In genomic region chr1:27139980-27140379, GRCh38 we compare ENCODE assay signal across 20 cellular contexts. TPM values are rescaled to one million over a fixed set of nuclear protein-coding genes. Genes with fewer than 3 reads are reported as not detected.
DNase-seq lines count a peak whose midpoint lies in the region; ATAC-seq and TF ChIP-seq lines count a peak whose summit lies in the region.
"Had no signal": no experiment of that assay in that cellular context is flagged by ENCODE, and none has a peak within 500 bp of the region (broad histone marks: within the 10 kb centered on the region; RNA-seq: fewer than 3 reads in every experiment).

No MANE protein-coding gene starts in this region.

- no peak overlapping the region for H3K4me3 Mint-ChIP-seq in MCF 10A (ENCODE audit: unreplicated experiment)
- peak overlapping the region in 1 of 3 donors; percentile 46 for H3K4me3 Mint-ChIP-seq in T-cell
- H3K4me3 Mint-ChIP-seq in naive thymus-derived CD4-positive, alpha-beta T cell, result peak overlapping the region in 3 of 10 donors; percentile 11 to 38 (median 12)

- H3K27me3 Mint-ChIP-seq in MCF 10A (ENCODE audit: insufficient read depth, unreplicated experiment), result no peaks in the 10 kb centered on the region
- H3K27me3 Mint-ChIP-seq in T-cell, result no peaks in the 10 kb centered on the region
- no peaks in the 10 kb centered on the region for H3K27me3 Mint-ChIP-seq in naive thymus-derived CD4-positive, alpha-beta T cell

- no peaks in the 10 kb centered on the region for H3K27me3 ChIP-seq in breast epithelium
- H3K27me3 ChIP-seq in naive thymus-derived CD4-positive, alpha-beta T cell (ENCODE audit: control insufficient read depth in 2 of 2, insufficient read depth in 2 of 2, low read length in 2 of 2), result no peaks in the 10 kb centered on the region
- H3K27me3 ChIP-seq: cardiac muscle cell, gastroesophageal sphincter, testis had no signal

- no peak for TF ChIP-seq POLR2A in breast epithelium (IDR thresholded peaks at IDR 0.05)

- peak overlapping the region in 1 of 2 donors; percentile 77 for H3K27ac ChIP-seq in breast epithelium
- H3K27ac ChIP-seq in naive thymus-derived CD4-positive, alpha-beta T cell (ENCODE audit: low read depth, low read length), result no peak overlapping the region
- H3K27ac ChIP-seq: cardiac muscle cell, gastroesophageal sphincter, PC-9, testis, WERI-Rb-1 had no signal

- intact Hi-C loops in MCF 10A (cut with micrococcal nuclease), result no loop called here
- intact Hi-C loops in breast epithelium (cut with DNase I; ENCODE audit: low total_unique reads), result no loop called here
- intact Hi-C loops in naive thymus-derived CD4-positive, alpha-beta T cell (cut with micrococcal nuclease), result no loop called here

- ATAC-seq in T-cell (replicated peaks in 1 of 4) (no peak), omental fat pad (ENCODE audit: low FRiP score) (no peak)
- no peak for ATAC-seq in naive thymus-derived CD4-positive, alpha-beta T cell
- ATAC-seq: gastroesophageal sphincter had no signal

- H3K9me3 Mint-ChIP-seq in MCF 10A (ENCODE audit: unreplicated experiment), result no peaks in the 10 kb centered on the region
- no peaks in the 10 kb centered on the region for H3K9me3 Mint-ChIP-seq in T-cell
- peaks cover 0 to 2% (median 0%) of the 10 kb centered on the region in 11 donors for H3K9me3 Mint-ChIP-seq in naive thymus-derived CD4-positive, alpha-beta T cell

- H3K36me3 ChIP-seq in breast epithelium, result no peaks in the 10 kb centered on the region
- no peaks in the 10 kb centered on the region for H3K36me3 ChIP-seq in naive thymus-derived CD4-positive, alpha-beta T cell (ENCODE audit: control insufficient read depth in 2 of 3, insufficient read depth in 3 of 3, low read length in 3 of 3)
- H3K36me3 ChIP-seq: cardiac muscle cell, gastroesophageal sphincter had no signal

- CTCF ChIA-PET in MCF 10A (lab: Yijun Ruan, JAX) (interaction anchor here (0.6 to 1.7 kb wide), 6 partner anchors 15 to 159 kb away, joined by 3 to 9 read pairs (median 4); partner anchors contain the start of gene SLC9A1), T-cell (lab: Charles Lee) (interaction anchor here in 1 of 2 donors (1.0 kb wide), 2 partner anchors 13 to 15 kb away, joined by 3 read pairs; partner anchors contain the start of gene SLC9A1)
- CTCF ChIA-PET in naive thymus-derived CD4-positive, alpha-beta T cell (lab: Charles Lee), result interaction anchor here (1.5 to 2.4 kb wide), 3 partner anchors 14 to 38 kb away, joined by 3 to 10 read pairs (median 8); partner anchors contain the start of gene SLC9A1

- POLR2A ChIA-PET in MCF 10A (lab: Yijun Ruan, JAX), result interaction anchor here (0.8 to 8.8 kb wide), 4 partner anchors 10 to 27 kb away, joined by 3 to 111 read pairs (median 26); partner anchors contain the start of gene SLC9A1
- POLR2A ChIA-PET in T-cell (lab: Charles Lee), result interaction anchor here in 1 of 2 donors (4.3 kb wide), 1 partner anchor 14 kb away, joined by 14 read pairs; the partner anchor contains the start of gene SLC9A1
- POLR2A ChIA-PET in naive thymus-derived CD4-positive, alpha-beta T cell (lab: Charles Lee), result interaction anchor here (1.9 to 14.4 kb wide), 3 partner anchors 10 to 28 kb away, joined by 9 to 202 read pairs (median 25); partner anchors contain the start of gene SLC9A1

- BruUV-seq in MCF 10A (replicated peaks; lab: Mats Ljungman, UMichigan), result no TSS peak

- H3K36me3 Mint-ChIP-seq in MCF 10A (ENCODE audit: insufficient read depth, unreplicated experiment) (peaks cover 7% of the 10 kb centered on the region), T-cell (peaks cover 9% of the 10 kb centered on the region)
- H3K36me3 Mint-ChIP-seq in naive thymus-derived CD4-positive, alpha-beta T cell, result peaks cover 0 to 10% (median 0%) of the 10 kb centered on the region in 5 donors

- DNase-seq in MCF 10A (ENCODE audit: unreplicated experiment) (no peak), breast epithelium (ENCODE audit: low spot score in 2 of 2) (no peak), T-cell (no peak), omental fat pad (ENCODE audit: low spot score) (no peak), NOMO-1 treated with DMSO at 0.1 percent for 48 hours (lab: John Stamatoyannopoulos, UW; ENCODE audit: unreplicated experiment) (no peak), 8988T (no peak), NCI-H82 treated with DMSO at 0.1 percent for 48 hours (lab: John Stamatoyannopoulos, UW; ENCODE audit: unreplicated experiment) (no peak)
- no peak for DNase-seq in naive thymus-derived CD4-positive, alpha-beta T cell
- DNase-seq: activated CD8-positive, alpha-beta memory T cell treated with anti-CD3 and anti-CD28 coated beads for 24 hours; EL; KBM-7; mesendoderm; NCI-H1930; NCI-H748 treated with DMSO at 0.1 percent for 48 hours; PC-9; T-helper 2 cell; testis; WERI-Rb-1 had no signal

- TF ChIP-seq CTCF in MCF 10A (IDR thresholded peaks at IDR 0.05; ENCODE audit: unreplicated experiment) (no peak), breast epithelium (IDR thresholded peaks at IDR 0.05) (no peak), omental fat pad (IDR thresholded peaks at IDR 0.05) (no peak)

- H3K4me1 ChIP-seq in breast epithelium, result peaks cover 14 to 68% of the 10 kb centered on the region in 2 donors
- H3K4me1 ChIP-seq in naive thymus-derived CD4-positive, alpha-beta T cell (ENCODE audit: control insufficient read depth in 2 of 2, insufficient read depth in 2 of 2, low read length in 2 of 2), result peaks cover 25 to 49% of the 10 kb centered on the region in 2 donors

- H3K27ac Mint-ChIP-seq in MCF 10A (ENCODE audit: low read depth, unreplicated experiment) (peak overlapping the region; percentile 35), T-cell (peak overlapping the region; percentile 15 to 87)
- peak overlapping the region in 8 of 9 donors; percentile 26 to 99 (median 74) for H3K27ac Mint-ChIP-seq in naive thymus-derived CD4-positive, alpha-beta T cell

- peaks cover 65% of the 10 kb centered on the region for H3K4me1 Mint-ChIP-seq in MCF 10A (ENCODE audit: insufficient read depth, unreplicated experiment)
- H3K4me1 Mint-ChIP-seq in T-cell, result peaks cover 76 to 86% (median 85%) of the 10 kb centered on the region in 3 donors
- peaks cover 59 to 90% (median 81%) of the 10 kb centered on the region in 7 donors for H3K4me1 Mint-ChIP-seq in naive thymus-derived CD4-positive, alpha-beta T cell

- H3K9me3 ChIP-seq in breast epithelium, result no peaks in the 10 kb centered on the region
- no peaks in the 10 kb centered on the region for H3K9me3 ChIP-seq in naive thymus-derived CD4-positive, alpha-beta T cell (ENCODE audit: control insufficient read depth in 2 of 3, low read length in 3 of 3)
- H3K9me3 ChIP-seq: gastroesophageal sphincter, testis had no signal

- no peak overlapping the region for H3K4me3 ChIP-seq in breast epithelium
- H3K4me3 ChIP-seq in naive thymus-derived CD4-positive, alpha-beta T cell (ENCODE audit: low read length), result no peak overlapping the region
- H3K4me3 ChIP-seq: cardiac muscle cell, gastroesophageal sphincter, PC-9, testis had no signal

RNA-seq across cellular contexts. Expression of gene SLC9A1, which starts 14.9 kb away (rescaled TPM):
- 70.5 and 88.8 TPM in 2 replicates for total RNA-seq in MCF 10A (2022)
- total RNA-seq in breast epithelium, result 10 to 100 TPM in 2 of 3 donors, 1 to 10 TPM in 1; 6.1 to 14.2 (median 13.8) TPM
- 10 to 100 TPM; 14.6 to 24.4 (median 18.5) TPM for total RNA-seq in T-cell
- 10 to 100 TPM; 13.2 to 25.7 (median 21.1) TPM for total RNA-seq in naive thymus-derived CD4-positive, alpha-beta T cell
- polyA plus RNA-seq in naive thymus-derived CD4-positive, alpha-beta T cell, result 10 to 100 TPM in 1 of 2 donors, 1 to 10 TPM in 1; 7.1 to 18.2 TPM
- total RNA-seq in omental fat pad, result 10 to 100 TPM in 2 of 4 donors, 1 to 10 TPM in 2; 6.1 to 12.0 (median 10.0) TPM
